37 cellular contexts compared by ENCODE assay signal in genomic region chr19:37572203-37572602, GRCh38. TPM values are rescaled to one million over a fixed set of nuclear protein-coding genes. Genes with fewer than 3 reads are reported as not detected.
DNase-seq lines count a peak whose midpoint lies in the region; ATAC-seq, FAIRE-seq and TF ChIP-seq lines count a peak whose summit lies in the region.
"Had no signal": no experiment of that assay in that cellular context is flagged by ENCODE, and none has a peak within 500 bp of the region (broad histone marks: within the 10 kb centered on the region; RNA-seq: fewer than 3 reads in every experiment).

No MANE protein-coding gene starts in this region.

- no peak for FAIRE-seq in bronchial epithelial cell (lab: Jason Lieb, UNC)
- FAIRE-seq: G401.6, pancreas, RCC 7860, TTC549 had no signal

- no peaks in the 10 kb centered on the region for H3K27me3 ChIP-seq in bronchial epithelial cell (ENCODE audit: control insufficient read depth, insufficient read depth, low read length)
- H3K27me3 ChIP-seq: ascending aorta, gastroesophageal sphincter, hepatocyte, pancreas, SJSA1, suprapubic skin, upper lobe of left lung had no signal

- no peak overlapping the region for H3K4me3 ChIP-seq in bronchial epithelial cell (ENCODE audit: low read depth, low read length)
- H3K4me3 ChIP-seq: ascending aorta, gastroesophageal sphincter, hepatocyte, pancreas, SJSA1, skin epidermis, suprapubic skin, upper lobe of left lung had no signal

- DNase-seq in ELR (ENCODE audit: low read depth) (peak; percentile 52), M059J (ENCODE audit: low read depth) (peak; percentile 36), bronchial epithelial cell (ENCODE audit: low read depth) (peak; percentile 78), iris pigment epithelial cell (ENCODE audit: low read depth) (peak; percentile 84), T-helper 9 cell (no peak), DMS 273 (lab: John Stamatoyannopoulos, UW; ENCODE audit: unreplicated experiment) (no peak)
- DNase-seq in stimulated activated naive CD8-positive, alpha-beta T cell treated with anti-CD3 and anti-CD28 coated beads, Interleukin-15, Interleukin-2, amounts not matched to agents 100 U/mL and 50 U/mL, for 24 hours, result no peak
- DNase-seq: activated CD4-positive, alpha-beta T cell treated with anti-CD3 and anti-CD28 coated beads, Interleukin-2, amount 50 U/mL, for 1 hour; activated CD4-positive, CD25-positive, alpha-beta regulatory T cell; activated gamma-delta T cell; activated naive CD8-positive, alpha-beta T cell treated with anti-CD3 and anti-CD28 coated beads, Interleukin-2, amount 10 ng/mL, durations not matched to agents 7 days and 5 days; activated T-cell treated with anti-CD3 and anti-CD28 coated beads, Interleukin-2, amount 50 U/mL, for 4 hours; caudate nucleus; CD8-positive, alpha-beta memory T cell; cortex of kidney; DMS 273 treated with DMSO at 0.1 percent for 48 hours; effector memory CD8-positive, alpha-beta T cell; erythroblast; mesenchymal stem cell; NCI-H1436; NCI-H446; NCI-H82; pancreas; stimulated activated naive B cell treated with anti-CD40 and anti-IgM and Interleukin-4, amounts not matched to agents 10 μg/mL and 1 μg/mL and 100 μg/mL, for 72 hours; T-helper 1 cell; upper lobe of left lung had no signal

- no peaks in the 10 kb centered on the region for H3K36me3 ChIP-seq in bronchial epithelial cell (ENCODE audit: control insufficient read depth, insufficient read depth, low read length)
- H3K36me3 ChIP-seq: SJSA1 had no signal

- TF ChIP-seq CTCF in bronchial epithelial cell (IDR thresholded peaks at IDR 0.05; ENCODE audit: insufficient read depth, low read length, severe bottlenecking), result no peak

- ATAC-seq in stimulated activated naive CD8-positive, alpha-beta T cell treated with anti-CD3 and anti-CD28 coated beads, Interleukin-15, Interleukin-2, amounts not matched to agents 100 U/mL and 50 U/mL, for 24 hours, result no peak
- no peak for ATAC-seq in GM18861 (IDR thresholded peaks at IDR 0.05; ENCODE audit: unreplicated experiment)
- ATAC-seq: activated T-cell treated with anti-CD3 and anti-CD28 coated beads, Interleukin-2, amount 50 U/mL, for 4 hours; effector memory CD8-positive, alpha-beta T cell; gastroesophageal sphincter; HCT116; pancreas; stimulated activated naive B cell treated with anti-CD40 and anti-IgM and Interleukin-4, amounts not matched to agents 10 μg/mL and 1 μg/mL and 100 μg/mL, for 72 hours had no signal

RNA-seq across cellular contexts. Expression of gene ZNF571, which starts 22.4 kb away (rescaled TPM):
- 1.6 and 4.4 TPM in 2 replicates for total RNA-seq in M059J (2014; rRNA removed; shearing (Covaris generic))
- total RNA-seq in bronchial epithelial cell, result 3.9 and 9.0 TPM in 2 replicates

RNA-seq across cellular contexts. Expression of gene ZNF540, which starts 22.5 kb away (rescaled TPM):
- 1.8 TPM in 1 of 2 replicates, not detected in the other for total RNA-seq in M059J (2014; rRNA removed; shearing (Covaris generic))
- total RNA-seq in bronchial epithelial cell, result under 0.01 and 0.13 TPM in 2 replicates
- total RNA-seq: ascending aorta had no signal

Comparison
In these comparisons a context has a peak if more than half of its experiments do, and no peak if none do; other contexts are left out.
1. DNase-seq: peak in ELR (single experiment), M059J (single experiment), bronchial epithelial cell (single experiment) and iris pigment epithelial cell (single experiment); none in stimulated activated naive CD8-positive, alpha-beta T cell treated with anti-CD3 and anti-CD28 coated beads, Interleukin-15, Interleukin-2, amounts not matched to agents 100 U/mL and 50 U/mL, for 24 hours (single experiment), T-helper 9 cell (single experiment) and DMS 273 (single experiment).